Comparison of ENCODE assay signal across 12 cellular contexts in genomic region chr15:73318463-73319351, GRCh38. TPM values are rescaled to one million over a fixed set of nuclear protein-coding genes. Genes with fewer than 3 reads are reported as not detected.
DNase-seq lines count a peak whose midpoint lies in the region; ATAC-seq, FAIRE-seq and TF ChIP-seq lines count a peak whose summit lies in the region.
"Had no signal": no experiment of that assay in that cellular context is flagged by ENCODE, and none has a peak within 500 bp of the region (broad histone marks: within the 10 kb centered on the region; RNA-seq: fewer than 3 reads in every experiment).

No MANE protein-coding gene starts in this region.

- FAIRE-seq in H1 (lab: Jason Lieb, UNC), result no peak

- peaks cover 0 to 9% (median 3%) of the 10 kb centered on the region in 4 experiments; a peak in 2 of 8 replicates for H3K36me3 ChIP-seq in H1 (ENCODE audit: control insufficient read depth in 2 of 4, insufficient read depth in 4 of 4, low read length in 3 of 4)
- H3K36me3 ChIP-seq in smooth muscle cell (ENCODE audit: low read depth), result no peaks in the 10 kb centered on the region
- H3K36me3 ChIP-seq: prostate gland had no signal

- DNase-seq in GM12865 (ENCODE audit: low read depth) (peak; percentile 71), NCI-H1092 (lab: John Stamatoyannopoulos, UW) (peak; percentile 25), H1 (ENCODE audit: low read depth in 1 of 2, low spot score in 2 of 2) (peak in 1 of 2 experiments; percentile 83), neural crest cell (ENCODE audit: low read depth, low spot score) (peak; percentile 56), smooth muscle cell (lab: John Stamatoyannopoulos, UW; ENCODE audit: unreplicated experiment) (no peak)
- no peak for DNase-seq in activated CD4-positive, alpha-beta memory T cell treated with anti-CD3 and anti-CD28 coated beads for 36 hours
- DNase-seq: activated CD4-positive, alpha-beta T cell treated with anti-CD3 and anti-CD28 coated beads, Interleukin-2, amount 50 U/mL, for 48 hours; GOT3 had no signal

- TF ChIP-seq CTCF in GM12865 (IDR thresholded peaks at IDR 0.05; ENCODE audit: insufficient read depth, low read depth, low read length, missing control alignments), result no peak
- TF ChIP-seq CTCF in H1 (IDR thresholded peaks at IDR 0.05; ENCODE audit: control extremely low read depth in 1 of 3, insufficient read depth in 1 of 3, low read depth in 1 of 3, low read length in 3 of 3), result no peak
- TF ChIP-seq CTCF in neural crest cell (conservative IDR thresholded peaks at IDR 0.05), result no peak
- TF ChIP-seq CTCF in smooth muscle cell (IDR thresholded peaks at IDR 0.05; ENCODE audit: borderline replicate concordance, insufficient read depth, poor library complexity, severe bottlenecking), result no peak

- H4K91ac ChIP-seq in H1 (replicated peaks; ENCODE audit: insufficient read length, low read length), result no peak overlapping the region

- TF ChIP-seq RAD21 in H1 (IDR thresholded peaks at IDR 0.05 in 1 of 2, conservative IDR thresholded peaks at IDR 0.05 in 1 of 2; ENCODE audit: low read depth in 2 of 2, low read length in 2 of 2), result no peak

- H2BK20ac ChIP-seq in H1 (ENCODE audit: low read length), result no peak overlapping the region

- H3K27me3 ChIP-seq in H1 (replicated peaks in 1 of 4; ENCODE audit: control insufficient read depth in 3 of 4, extremely low read depth in 1 of 4, insufficient read depth in 3 of 4, low read length in 3 of 4) (no peaks in the 10 kb centered on the region; a peak in 1 of 7 replicates), smooth muscle cell (ENCODE audit: low read depth) (no peaks in the 10 kb centered on the region)

- POLR2A ChIA-PET in H1 (lab: Charles Lee; ENCODE audit: partially characterized antibody), result interaction anchor here (0.9 to 2.3 kb wide), 6 partner anchors 9 to 50 kb away, joined by 3 to 5 read pairs (median 4); partner anchors contain the start of gene HCN4
- POLR2A ChIA-PET in activated CD4-positive, alpha-beta memory T cell treated with anti-CD3 and anti-CD28 coated beads for 36 hours (lab: Charles Lee), result no interaction called here

- ATAC-seq in HG02763 (IDR thresholded peaks at IDR 0.05; ENCODE audit: unreplicated experiment) (no peak), GM18907 (IDR thresholded peaks at IDR 0.05; ENCODE audit: unreplicated experiment) (no peak)

- no peak overlapping the region for H2BK5ac ChIP-seq in H1 (ENCODE audit: low read depth, low read length)

- H2BK120ac ChIP-seq in H1 (replicated peaks; ENCODE audit: low read depth, low read length), result no peak overlapping the region

- no peak overlapping the region for H3K56ac ChIP-seq in H1 (replicated peaks; ENCODE audit: insufficient read length, low read depth, low read length)

- H3K36me3 Mint-ChIP-seq in neural crest cell (ENCODE audit: low read depth), result no peaks in the 10 kb centered on the region
- H3K36me3 Mint-ChIP-seq in activated CD4-positive, alpha-beta memory T cell treated with anti-CD3 and anti-CD28 coated beads for 36 hours, result no peaks in the 10 kb centered on the region

- H3K4me1 ChIP-seq in H1 (replicated peaks in 1 of 4; ENCODE audit: control insufficient read depth in 3 of 4, insufficient read depth in 4 of 4, low read length in 3 of 4) (peaks cover 0 to 16% (median 11%) of the 10 kb centered on the region in 4 experiments; a peak in 6 of 7 replicates), smooth muscle cell (ENCODE audit: low read depth) (no peaks in the 10 kb centered on the region)
- H3K4me1 ChIP-seq: prostate gland had no signal

- H3K4me3 ChIP-seq in GM12865 (ENCODE audit: low read depth, low read length), result no peak overlapping the region
- peak overlapping the region in 1 of 4 experiments; percentile 14; a peak in 1 of 8 replicates for H3K4me3 ChIP-seq in H1 (ENCODE audit: extremely low read depth in 1 of 4, insufficient read depth in 2 of 4, low read depth in 3 of 4, low read length in 4 of 4)
- H3K4me3 ChIP-seq in smooth muscle cell, result no peak overlapping the region
- H3K4me3 ChIP-seq: prostate gland had no signal

- peaks cover 8% of the 10 kb centered on the region for H3K4me1 Mint-ChIP-seq in neural crest cell
- no peaks in the 10 kb centered on the region for H3K4me1 Mint-ChIP-seq in activated CD4-positive, alpha-beta memory T cell treated with anti-CD3 and anti-CD28 coated beads for 36 hours (ENCODE audit: low read depth)

- H3K79me2 ChIP-seq in H1 (ENCODE audit: control insufficient read depth in 1 of 2, insufficient read depth in 2 of 2, low read length in 2 of 2), result no peaks in the 10 kb centered on the region
- no peaks in the 10 kb centered on the region for H3K79me2 ChIP-seq in smooth muscle cell (ENCODE audit: low read depth)

- no peak overlapping the region; the same call in 1 of the 2 replicates for H2BK12ac ChIP-seq in H1 (ENCODE audit: low read depth, low read length)

- TF ChIP-seq EP300 in H1 (IDR thresholded peaks at IDR 0.05; ENCODE audit: borderline replicate concordance in 1 of 2, low read depth in 2 of 2, low read length in 2 of 2), result no peak

- H4K20me1 ChIP-seq in H1 (replicated peaks in 1 of 2; ENCODE audit: control insufficient read depth in 1 of 2, insufficient read depth in 2 of 2, low read length in 2 of 2), result peaks cover 2 to 6% of the 10 kb centered on the region in 2 experiments
- H4K20me1 ChIP-seq in smooth muscle cell (ENCODE audit: low read depth), result no peaks in the 10 kb centered on the region

- no peaks in the 10 kb centered on the region for H3K9me3 Mint-ChIP-seq in neural crest cell
- H3K9me3 Mint-ChIP-seq in activated CD4-positive, alpha-beta memory T cell treated with anti-CD3 and anti-CD28 coated beads for 36 hours, result no peaks in the 10 kb centered on the region

- no peak for TF ChIP-seq POLR2A in H1 (IDR thresholded peaks at IDR 0.05; ENCODE audit: control extremely low read depth in 1 of 2, low read depth in 2 of 2, low read length in 2 of 2)

- no peak overlapping the region for H3K18ac ChIP-seq in H1 (ENCODE audit: extremely low read depth, low read length)

- 34% methylated on average over 24 of the region's 42 CpGs; no CpG with 5 or more reads in 1 of the 2 experiments for WGBS in H1 (ENCODE audit: extremely low coverage in 1 of 2, insufficient coverage in 1 of 2, insufficient read length in 1 of 2, insufficient replicate concordance in 2 of 2, low coverage in 1 of 2, low lambda C conversion rate in 2 of 2, missing lambda C conversion rate in 1 of 2), 2 experiments
- WGBS in smooth muscle cell (ENCODE audit: low lambda C conversion rate), result 41% methylated on average over 38 of the region's 42 CpGs

- H3K4ac ChIP-seq in H1 (replicated peaks; ENCODE audit: insufficient read length, low read depth, low read length), result no peak overlapping the region

- H4K8ac ChIP-seq in H1 (ENCODE audit: extremely low read depth, insufficient read depth, low read length), result no peak overlapping the region

- no peak overlapping the region for H3K4me3 Mint-ChIP-seq in neural crest cell
- H3K4me3 Mint-ChIP-seq in activated CD4-positive, alpha-beta memory T cell treated with anti-CD3 and anti-CD28 coated beads for 36 hours, result no peak overlapping the region

- no peak overlapping the region for H3K23ac ChIP-seq in H1 (ENCODE audit: insufficient read length)

- no peaks in the 10 kb centered on the region for H3K79me1 ChIP-seq in H1 (ENCODE audit: low read depth, low read length)

- H3K4me2 ChIP-seq in H1 (ENCODE audit: insufficient read depth in 1 of 2, low read depth in 2 of 2, low read length in 2 of 2) (peak overlapping the region in 1 of 2 experiments; percentile 39; a peak in 2 of 4 replicates), smooth muscle cell (no peak overlapping the region)

- H2AFZ ChIP-seq in H1 (ENCODE audit: low read length) (no peak overlapping the region), smooth muscle cell (ENCODE audit: low read depth) (no peak overlapping the region)

- no peak overlapping the region for H2BK15ac ChIP-seq in H1 (ENCODE audit: low read length)

- H3K27ac Mint-ChIP-seq in neural crest cell (ENCODE audit: unreplicated experiment), result no peak overlapping the region
- H3K27ac Mint-ChIP-seq in activated CD4-positive, alpha-beta memory T cell treated with anti-CD3 and anti-CD28 coated beads for 36 hours, result no peak overlapping the region

- H3K9ac ChIP-seq in H1 (replicated peaks in 1 of 4; ENCODE audit: extremely low read depth in 1 of 4, low read depth in 3 of 4, low read length in 3 of 4) (no peak overlapping the region), smooth muscle cell (ENCODE audit: low read depth) (no peak overlapping the region)

- H4K5ac ChIP-seq in H1 (ENCODE audit: insufficient read length, low read depth, low read length), result no peak overlapping the region

- H3F3A ChIP-seq in smooth muscle cell (ENCODE audit: low read depth), result no peaks in the 10 kb centered on the region

- no peaks in the 10 kb centered on the region for H3K23me2 ChIP-seq in H1 (ENCODE audit: low read depth, low read length)

- H3K14ac ChIP-seq in H1 (ENCODE audit: insufficient read length), result no peak overlapping the region

- no peaks in the 10 kb centered on the region for H3K9me3 ChIP-seq in H1 (ENCODE audit: insufficient read depth in 2 of 2, low read depth in 1 of 2, low read length in 1 of 2)
- no peaks in the 10 kb centered on the region for H3K9me3 ChIP-seq in smooth muscle cell (replicated peaks; ENCODE audit: low read depth)
- H3K9me3 ChIP-seq: prostate gland had no signal

- H3K27me3 Mint-ChIP-seq in neural crest cell (ENCODE audit: low read depth), result peaks cover 2% of the 10 kb centered on the region
- peaks cover 11% of the 10 kb centered on the region for H3K27me3 Mint-ChIP-seq in activated CD4-positive, alpha-beta memory T cell treated with anti-CD3 and anti-CD28 coated beads for 36 hours

- intact Hi-C loops in activated CD4-positive, alpha-beta memory T cell treated with anti-CD3 and anti-CD28 coated beads for 36 hours (cut with micrococcal nuclease), result no loop called here

- no peak overlapping the region for H2AK5ac ChIP-seq in H1 (ENCODE audit: low read depth, low read length)

- CTCF ChIA-PET in H1 (lab: Charles Lee; ENCODE audit: partially characterized antibody), result interaction anchor here (0.6 to 1.9 kb wide), 9 partner anchors 9 to 322 kb away, joined by 3 to 7 read pairs (median 3); no protein-coding TSS in a partner anchor
- CTCF ChIA-PET in activated CD4-positive, alpha-beta memory T cell treated with anti-CD3 and anti-CD28 coated beads for 36 hours (lab: Charles Lee), result no interaction called here

- H3K27ac ChIP-seq in H1 (ENCODE audit: low read depth, low read length) (no peak overlapping the region), smooth muscle cell (ENCODE audit: low read depth) (no peak overlapping the region)
- H3K27ac ChIP-seq: prostate gland had no signal

RNA-seq across cellular contexts. Expression of gene HCN4, which starts 50.1 kb away (rescaled TPM):
- 8.5 and 9.3 TPM in 2 replicates for total RNA-seq in H1 (2021; fragmentation: NEBNext Ultra II Directional; extraction: Animal tissue kit (Norgen Biotek cat#: 25700))
- 3.7 and 4.1 TPM in 2 replicates for polyA plus RNA-seq in H1 (2011; rRNA removed)
- polyA plus RNA-seq in H1 (2011; cell fraction: cytosol; rRNA removed), result 1.8 TPM
- 4.5 TPM for polyA plus RNA-seq in H1 (2011; cell fraction: nucleus; rRNA removed)
- 8.5 to 11.8 TPM (median 9.7 TPM) in 4 replicates for polyA plus RNA-seq in H1 (2012, experiment 1 of 2)
- polyA plus RNA-seq in H1 (2012, experiment 2 of 2), result 8.7 TPM
- polyA plus RNA-seq in H1 (2013, experiment 1 of 2), result 5.8 TPM
- 6.7 TPM for polyA plus RNA-seq in H1 (2013, experiment 2 of 2)
- polyA minus RNA-seq in H1 (2011; rRNA and poly(A)+ RNA removed), result 5.0 and 5.7 TPM in 2 replicates
- polyA minus RNA-seq in H1 (2011; cell fraction: cytosol; rRNA and poly(A)+ RNA removed), result 4.4 TPM
- polyA minus RNA-seq in H1 (2011; cell fraction: nucleus; rRNA and poly(A)+ RNA removed), result 7.2 TPM
- total RNA-seq in neural crest cell, result 4.0 and 4.1 TPM in 2 replicates
- total RNA-seq in activated CD4-positive, alpha-beta memory T cell treated with anti-CD3 and anti-CD28 coated beads for 36 hours, result not detected
- total RNA-seq in smooth muscle cell, result not detected in 2 replicates
- polyA plus RNA-seq in smooth muscle cell, result 0.07 TPM in 1 of 2 replicates, not detected in the other
- total RNA-seq: bronchial epithelial cell had no signal

Comparison
In these comparisons a context has a peak if more than half of its experiments do, and no peak if none do; other contexts are left out.
1. DNase-seq: peak in GM12865 (single experiment), NCI-H1092 (single experiment) and neural crest cell (single experiment); none in activated CD4-positive, alpha-beta memory T cell treated with anti-CD3 and anti-CD28 coated beads for 36 hours (single experiment) and smooth muscle cell (single experiment).